In the genomic region with DNA sequence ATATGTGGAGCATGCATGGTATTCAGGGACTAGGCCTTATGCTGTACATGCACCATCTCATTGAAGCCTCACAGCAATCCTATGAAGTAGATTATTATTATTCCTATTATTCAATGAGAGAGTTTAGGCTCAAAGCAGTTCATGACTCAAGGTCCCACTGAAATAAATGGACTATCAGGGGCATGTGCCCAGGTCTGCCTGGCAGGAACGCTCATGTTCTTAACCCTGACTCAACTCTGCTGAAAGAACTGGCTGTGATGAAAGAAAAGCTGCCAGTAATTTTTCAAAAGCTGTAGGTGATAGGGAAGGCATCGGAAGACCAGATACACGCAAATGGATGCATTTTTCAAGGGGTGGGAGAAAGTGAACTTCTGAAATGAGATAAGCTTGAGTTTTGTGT, we compare ENCODE assay signal across 22 cellular contexts.
DNase-seq lines count a peak whose midpoint lies in the region; ATAC-seq and TF ChIP-seq lines count a peak whose summit lies in the region.
"Had no signal": no experiment of that assay in that cellular context is flagged by ENCODE, and none has a peak within 500 bp of the region (broad histone marks: within the 10 kb centered on the region; RNA-seq: fewer than 3 reads in every experiment).

No MANE protein-coding gene starts in this region.

- no peak overlapping the region for H3K4me3 Mint-ChIP-seq in nephron progenitor cell
- H3K4me3 Mint-ChIP-seq: CD14-positive monocyte; CD4-positive, alpha-beta T cell; CD8-positive, alpha-beta memory T cell; HFFc6 had no signal

- H2AFZ ChIP-seq in SK-N-SH (ENCODE audit: low read depth) = no peak overlapping the region

- H3K9me2 ChIP-seq in SK-N-SH = no peaks in the 10 kb centered on the region

- no peaks in the 10 kb centered on the region for H3K4me1 Mint-ChIP-seq in nephron progenitor cell
- H3K4me1 Mint-ChIP-seq: CD8-positive, alpha-beta memory T cell had no signal

- no peak overlapping the region for H3K4me2 ChIP-seq in SK-N-SH
- H3K4me2 ChIP-seq: A549; BLaER1 treated with 17β-estradiol and CSF1 and Interleukin-3, amounts not matched to agents 10 nM and 100 nM had no signal

- H3K36me3 ChIP-seq in ascending aorta = no peaks in the 10 kb centered on the region
- H3K36me3 ChIP-seq in thoracic aorta = no peaks in the 10 kb centered on the region
- no peaks in the 10 kb centered on the region for H3K36me3 ChIP-seq in SK-N-SH (replicated peaks in 1 of 2; ENCODE audit: control insufficient read depth in 1 of 2, insufficient read depth in 2 of 2, low read length in 1 of 2)
- H3K36me3 ChIP-seq: BE2C; BLaER1 treated with 17β-estradiol and CSF1 and Interleukin-3, amounts not matched to agents 10 nM and 100 nM; HAP-1 had no signal

- POLR2A ChIA-PET in SK-N-SH (lab: Yijun Ruan, JAX) = interaction anchor here (0.7 kb wide), 1 partner anchor 148 kb away, joined by 4 read pairs; no protein-coding TSS in a partner anchor

- TF ChIP-seq EP300 in SK-N-SH (IDR thresholded peaks at IDR 0.05; ENCODE audit: borderline replicate concordance in 1 of 2, low read depth in 1 of 2, low read length in 1 of 2) = no peak

- H3K4me3 ChIP-seq in ascending aorta = no peak overlapping the region
- H3K4me3 ChIP-seq in epithelial cell of esophagus (ENCODE audit: low read length) = no peak overlapping the region
- H3K4me3 ChIP-seq in thoracic aorta = peak overlapping the region; percentile 30
- H3K4me3 ChIP-seq in coronary artery = no peak overlapping the region
- no peak overlapping the region for H3K4me3 ChIP-seq in SK-N-SH (ENCODE audit: low read depth in 2 of 2, low read length in 1 of 2)
- H3K4me3 ChIP-seq: A549; BLaER1 treated with 17β-estradiol and CSF1 and Interleukin-3, amounts not matched to agents 10 nM and 100 nM; HAP-1 had no signal

- peaks cover 17% of the 10 kb centered on the region for H3K36me3 Mint-ChIP-seq in nephron progenitor cell (ENCODE audit: low read depth)
- H3K36me3 Mint-ChIP-seq: CD14-positive monocyte; CD8-positive, alpha-beta memory T cell had no signal

- ATAC-seq in thoracic aorta (ENCODE audit: insufficient number of reproducible peaks, low FRiP score, low read depth) = no peak
- ATAC-seq: A549 had no signal

- CTCF ChIA-PET in SK-N-SH (lab: Yijun Ruan, JAX) = interaction anchor here (1.3 kb wide), 1 partner anchor 24 kb away, joined by 4 read pairs; no protein-coding TSS in a partner anchor

- peaks cover 5% of the 10 kb centered on the region for H3K27me3 Mint-ChIP-seq in nephron progenitor cell (ENCODE audit: low read depth, poor library complexity)
- H3K27me3 Mint-ChIP-seq: CD4-positive, alpha-beta T cell; CD8-positive, alpha-beta memory T cell had no signal

- H3K9ac ChIP-seq in SK-N-SH = no peak overlapping the region
- H3K9ac ChIP-seq: BLaER1 treated with 17β-estradiol and CSF1 and Interleukin-3, amounts not matched to agents 10 nM and 100 nM had no signal

- TF ChIP-seq CTCF in ascending aorta (IDR thresholded peaks at IDR 0.05) (no peak), epithelial cell of esophagus (IDR thresholded peaks at IDR 0.05; ENCODE audit: insufficient read depth, low read depth, low read length, missing control alignments) (no peak), nephron progenitor cell (IDR thresholded peaks at IDR 0.05) (no peak), thoracic aorta (IDR thresholded peaks at IDR 0.05) (no peak), coronary artery (IDR thresholded peaks at IDR 0.05) (no peak), SK-N-SH (IDR thresholded peaks at IDR 0.05) (no peak)

- intact Hi-C loops in ascending aorta (cut with DNase I) = no loop called here

- H3K9me3 ChIP-seq in ascending aorta = no peaks in the 10 kb centered on the region
- H3K9me3 ChIP-seq in thoracic aorta = no peaks in the 10 kb centered on the region
- no peaks in the 10 kb centered on the region for H3K9me3 ChIP-seq in SK-N-SH
- H3K9me3 ChIP-seq: A549, BE2C, HAP-1 had no signal

- peaks cover 0 to 22% of the 10 kb centered on the region in 2 donors for H3K4me1 ChIP-seq in ascending aorta
- peaks cover 9 to 34% of the 10 kb centered on the region in 2 donors for H3K4me1 ChIP-seq in thoracic aorta (ENCODE audit: control insufficient read depth in 1 of 2, low read depth in 2 of 2)
- H3K4me1 ChIP-seq in SK-N-SH (ENCODE audit: control insufficient read depth in 1 of 2, insufficient read depth in 2 of 2, low read depth in 1 of 2, low read length in 1 of 2) = no peaks in the 10 kb centered on the region
- H3K4me1 ChIP-seq: A549, BE2C, HAP-1 had no signal

- H3F3A ChIP-seq in SK-N-SH (replicated peaks; ENCODE audit: insufficient read depth) = no peaks in the 10 kb centered on the region

- H3K27ac ChIP-seq in ascending aorta (peak overlapping the region; percentile 72 to 78), thoracic aorta (peak overlapping the region; percentile 77 to 86), coronary artery (no peak overlapping the region), SK-N-SH (ENCODE audit: low read depth in 2 of 2, low read length in 1 of 2) (no peak overlapping the region)
- H3K27ac ChIP-seq: A549; BLaER1 treated with 17β-estradiol and CSF1 and Interleukin-3, amounts not matched to agents 10 nM and 100 nM had no signal

- TF ChIP-seq RAD21 in SK-N-SH (IDR thresholded peaks at IDR 0.05; ENCODE audit: low read length) = no peak

- no peaks in the 10 kb centered on the region for H3K79me2 ChIP-seq in SK-N-SH (ENCODE audit: insufficient read depth)

- no peaks in the 10 kb centered on the region for H3K27me3 ChIP-seq in ascending aorta
- no peaks in the 10 kb centered on the region for H3K27me3 ChIP-seq in thoracic aorta (replicated peaks; ENCODE audit: insufficient read depth)
- H3K27me3 ChIP-seq in SK-N-SH (ENCODE audit: insufficient read depth) = peaks cover 13% of the 10 kb centered on the region; the same call in 1 of the 2 replicates
- H3K27me3 ChIP-seq: BE2C; BLaER1 treated with 17β-estradiol and CSF1 and Interleukin-3, amounts not matched to agents 10 nM and 100 nM had no signal

- DNase-seq in ascending aorta (ENCODE audit: low spot score in 2 of 2) = no peak
- DNase-seq in epithelial cell of esophagus (ENCODE audit: low read depth) = peak; percentile 27
- DNase-seq in nephron progenitor cell = no peak
- no peak for DNase-seq in thoracic aorta (ENCODE audit: low spot score)
- no peak for DNase-seq in DMS53 treated with DMSO at 0.1 percent for 48 hours (lab: John Stamatoyannopoulos, UW; ENCODE audit: unreplicated experiment)
- no peak for DNase-seq in coronary artery (ENCODE audit: low spot score)
- DNase-seq in SK-N-SH = no peak
- DNase-seq: 8988T; ACHN; AML-193; BE2C; CD4-positive, alpha-beta T cell; CD8-positive, alpha-beta memory T cell; DMS 273 treated with DMSO at 0.1 percent for 48 hours; DMS79 treated with DMSO at 0.1 percent for 48 hours; GF-D8; GOT3; HFFc6 had no signal

- WGBS in SK-N-SH (ENCODE audit: low lambda C conversion rate) = 52% methylated on average over 3 of the region's 3 CpGs

- peak overlapping the region; percentile 53 for H3K27ac Mint-ChIP-seq in nephron progenitor cell
- H3K27ac Mint-ChIP-seq: CD14-positive monocyte; CD4-positive, alpha-beta T cell; HFFc6 had no signal

- no peaks in the 10 kb centered on the region for H4K20me1 ChIP-seq in SK-N-SH (ENCODE audit: insufficient read depth)
- H4K20me1 ChIP-seq: BLaER1 treated with 17β-estradiol and CSF1 and Interleukin-3, amounts not matched to agents 10 nM and 100 nM had no signal

- peaks cover 38% of the 10 kb centered on the region for H3K9me3 Mint-ChIP-seq in nephron progenitor cell
- H3K9me3 Mint-ChIP-seq: CD4-positive, alpha-beta T cell; CD8-positive, alpha-beta memory T cell; HFFc6 had no signal

TF ChIP-seq in SK-N-SH, 30 proteins besides CTCF, POLR2A, EP300 and RAD21:
- no peak for TF ChIP-seq JUND (IDR thresholded peaks at IDR 0.05)
- no peak for TF ChIP-seq YY1 (IDR thresholded peaks at IDR 0.05; ENCODE audit: low read depth)

Comparison
In these comparisons a context has a peak if more than half of its experiments do, and no peak if none do; other contexts are left out.
1. H3K27ac ChIP-seq: peak in ascending aorta (2 of 2) and thoracic aorta (2 of 2); none in coronary artery (0 of 2) and SK-N-SH (0 of 2).